In genomic region chr6:112780498-112781096, GRCh38 we compare ENCODE assay signal across 8 cellular contexts.
A peak's percentile ranks its signal among the peaks of the same experiment; 100 is the strongest.
DNase-seq lines count a peak whose midpoint lies in the region; ATAC-seq and TF ChIP-seq lines count a peak whose summit lies in the region.

No MANE protein-coding gene starts in this region.

- no peaks in the 10 kb centered on the region for H3K36me3 ChIP-seq in KMS-11 (ENCODE audit: insufficient read depth)
- H3K36me3 ChIP-seq in PC-9 (ENCODE audit: low read depth): no peaks in the 10 kb centered on the region
- no peaks in the 10 kb centered on the region for H3K36me3 ChIP-seq in colonic mucosa
- H3K36me3 ChIP-seq in liver (ENCODE audit: control insufficient read depth in 4 of 4, insufficient read depth in 3 of 4, low read depth in 1 of 4, low read length in 3 of 4): no peaks in the 10 kb centered on the region
- no peaks in the 10 kb centered on the region for H3K36me3 ChIP-seq in thoracic aorta

- H2AK5ac ChIP-seq in H9 (ENCODE audit: insufficient read length, low read length): no peak overlapping the region

- H3K9me3 Mint-ChIP-seq in H9: no peaks in the 10 kb centered on the region

- DNase-seq in stimulated activated CD4-positive, alpha-beta T cell treated with anti-CD3 and anti-CD28 coated beads, Interleukin-12 subunit alpha, Interleukin-12 subunit beta, amount 100 ng/mL, for 48 hours (ENCODE audit: low read depth in 2 of 3, low spot score in 1 of 3): peak in 2 of 3 donors; percentile 1 to 14
- DNase-seq in stimulated activated CD4-positive, alpha-beta T cell treated with anti-CD3 and anti-CD28 coated beads, Interleukin-12 subunit alpha, Interleukin-12 subunit beta, amount 100 ng/mL, for 4 hours: no peak
- DNase-seq in H9 (peak; percentile 66), PC-9 (peak; percentile 44 to 55), colonic mucosa (peak; percentile 77), thoracic aorta (ENCODE audit: low spot score) (no peak)

- H4K91ac ChIP-seq in H9 (ENCODE audit: insufficient read length, low read depth, low read length): no peak overlapping the region

- H3K4me1 ChIP-seq in H9 (ENCODE audit: insufficient read depth, low read length) (no peaks in the 10 kb centered on the region), KMS-11 (ENCODE audit: low read depth, poor library complexity, severe bottlenecking) (no peaks in the 10 kb centered on the region), PC-9 (replicated peaks; ENCODE audit: insufficient read depth) (no peaks in the 10 kb centered on the region), colonic mucosa (no peaks in the 10 kb centered on the region), liver (ENCODE audit: control insufficient read depth in 4 of 4, insufficient read depth in 4 of 4, low read length in 3 of 4) (no peaks in the 10 kb centered on the region), thoracic aorta (ENCODE audit: control insufficient read depth in 1 of 2, low read depth in 2 of 2) (no peaks in the 10 kb centered on the region)

- no peak overlapping the region for H3K4ac ChIP-seq in H9 (ENCODE audit: low read depth, low read length)

- no peak overlapping the region for H3T11ph ChIP-seq in H9 (ENCODE audit: low read length)

- H3K79me2 ChIP-seq in H9 (ENCODE audit: insufficient read depth, low read length): no peaks in the 10 kb centered on the region
- H3K79me2 ChIP-seq in KMS-11 (ENCODE audit: insufficient read depth, low read depth): no peaks in the 10 kb centered on the region
- H3K79me2 ChIP-seq in PC-9 (ENCODE audit: low read depth): no peaks in the 10 kb centered on the region

- no peaks in the 10 kb centered on the region for H3F3A ChIP-seq in PC-9 (ENCODE audit: insufficient read depth, low read depth)

- no peak overlapping the region for H3K56ac ChIP-seq in H9 (ENCODE audit: insufficient read length, low read depth, low read length)

- H3K9ac ChIP-seq in H9 (ENCODE audit: extremely low read depth, insufficient read length, low read length) (no peak overlapping the region), KMS-11 (no peak overlapping the region), colonic mucosa (ENCODE audit: low read depth in 2 of 2, low read length in 2 of 2) (no peak overlapping the region), liver (ENCODE audit: low read depth in 1 of 2, low read length in 2 of 2) (no peak overlapping the region)

- H2BK15ac ChIP-seq in H9 (ENCODE audit: low read depth, low read length): no peak overlapping the region

- no peak overlapping the region for H3K18ac ChIP-seq in H9 (ENCODE audit: insufficient read length, low read depth, low read length)

- H3K14ac ChIP-seq in H9 (ENCODE audit: insufficient read depth, low read length): no peak overlapping the region

- no peak overlapping the region for H2BK120ac ChIP-seq in H9 (ENCODE audit: low read depth, low read length, poor library complexity, severe bottlenecking)

- no peak overlapping the region for H4K8ac ChIP-seq in H9 (replicated peaks; ENCODE audit: insufficient read length, low read depth, low read length)

- H3K4me2 ChIP-seq in H9 (ENCODE audit: insufficient read depth, insufficient read length, low read length) (no peak overlapping the region), KMS-11 (no peak overlapping the region), PC-9 (no peak overlapping the region)

- H3K4me3 Mint-ChIP-seq in H9: no peak overlapping the region

- ATAC-seq in thoracic aorta (ENCODE audit: insufficient number of reproducible peaks, low FRiP score, low read depth): peak; percentile 95

- H2BK12ac ChIP-seq in H9 (ENCODE audit: insufficient read length, low read depth, low read length): no peak overlapping the region

- CTCF ChIA-PET in PC-9 (lab: Charles Lee): no interaction called here

- WGBS in H9 (ENCODE audit: extremely low coverage, insufficient read length, low lambda C conversion rate): no CpG with 5 or more reads among the region's 9 CpGs
- 10% methylated on average over 9 of the region's 9 CpGs for WGBS in liver

- no peak overlapping the region for H2BK5ac ChIP-seq in H9 (ENCODE audit: insufficient read length, low read length)

- no peak overlapping the region; a peak in 1 of 7 replicates for H3K27ac Mint-ChIP-seq in H9

- no peaks in the 10 kb centered on the region for H3K36me3 Mint-ChIP-seq in H9 (ENCODE audit: insufficient read depth in 1 of 3, low read depth in 3 of 3)

- intact Hi-C loops in PC-9 (cut with micrococcal nuclease; ENCODE audit: unreplicated experiment): loop anchor here (1.0 to 2.0 kb wide), 5 partner anchors 342 to 1156 kb away; no protein-coding TSS in a partner anchor
- intact Hi-C loops in colonic mucosa (cut with DNase I): loop anchor here (5.0 kb wide), 1 partner anchor 1127 kb away; no protein-coding TSS in a partner anchor

- H4K5ac ChIP-seq in H9 (ENCODE audit: insufficient read length, low read depth, low read length): no peak overlapping the region

- H3K4me3 ChIP-seq in KMS-11 (IDR thresholded peaks at IDR 0.05; ENCODE audit: insufficient read depth, low read depth, low read length) (no peak overlapping the region), PC-9 (no peak overlapping the region), colonic mucosa (no peak overlapping the region), liver (ENCODE audit: low read depth in 1 of 3, low read length in 3 of 3) (no peak overlapping the region), thoracic aorta (no peak overlapping the region)

- H4K20me1 ChIP-seq in H9 (ENCODE audit: control insufficient read depth, insufficient read depth, insufficient read length) (no peaks in the 10 kb centered on the region), KMS-11 (ENCODE audit: insufficient read depth) (no peaks in the 10 kb centered on the region), PC-9 (ENCODE audit: insufficient read depth) (no peaks in the 10 kb centered on the region)

- H2AFZ ChIP-seq in H9 (ENCODE audit: low read length) (no peak overlapping the region), KMS-11 (ENCODE audit: low read depth) (no peak overlapping the region), PC-9 (no peak overlapping the region)

- H3K27me3 Mint-ChIP-seq in H9 (ENCODE audit: low read depth): no peaks in the 10 kb centered on the region

- H3K23ac ChIP-seq in H9 (ENCODE audit: insufficient read length, low read depth, low read length): no peak overlapping the region

- H3K23me2 ChIP-seq in H9 (ENCODE audit: insufficient read length, low read depth, low read length, poor library complexity, severe bottlenecking): no peaks in the 10 kb centered on the region

- H2BK20ac ChIP-seq in H9 (ENCODE audit: low read depth, low read length, poor library complexity, severe bottlenecking): no peak overlapping the region

- BruUV-seq in PC-9 (replicated peaks; lab: Mats Ljungman, UMichigan): no TSS peak

- peak; percentile 88 to 91 for TF ChIP-seq RAD21 in liver (IDR thresholded peaks at IDR 0.05)

- no peaks in the 10 kb centered on the region for H3K79me1 ChIP-seq in H9 (ENCODE audit: insufficient read depth, low read depth, low read length, poor library complexity, severe bottlenecking)

- peaks cover 8 to 15% of the 10 kb centered on the region in 2 experiments for H3K4me1 Mint-ChIP-seq in H9

- H3K27ac ChIP-seq in H9 (ENCODE audit: insufficient read length, low read depth, low read length): no peak overlapping the region
- no peak overlapping the region for H3K27ac ChIP-seq in KMS-11
- no peak overlapping the region for H3K27ac ChIP-seq in PC-9
- no peak overlapping the region for H3K27ac ChIP-seq in colonic mucosa
- H3K27ac ChIP-seq in liver (ENCODE audit: low read depth in 1 of 2, low read length in 2 of 2): no peak overlapping the region
- H3K27ac ChIP-seq in thoracic aorta: no peak overlapping the region

- POLR2A ChIA-PET in PC-9 (lab: Charles Lee; ENCODE audit: unreplicated experiment): no interaction called here

- H3K9me3 ChIP-seq in H9 (ENCODE audit: control insufficient read depth, low read depth, low read length): no peaks in the 10 kb centered on the region
- no peaks in the 10 kb centered on the region for H3K9me3 ChIP-seq in PC-9 (ENCODE audit: insufficient read depth, low read depth)
- H3K9me3 ChIP-seq in colonic mucosa: no peaks in the 10 kb centered on the region
- H3K9me3 ChIP-seq in liver (ENCODE audit: control insufficient read depth in 4 of 4, low read length in 3 of 4): no peaks in the 10 kb centered on the region
- no peaks in the 10 kb centered on the region for H3K9me3 ChIP-seq in thoracic aorta

- H3K27me3 ChIP-seq in H9 (ENCODE audit: insufficient read depth, low read length): no peaks in the 10 kb centered on the region
- H3K27me3 ChIP-seq in KMS-11 (ENCODE audit: insufficient read depth, low read depth): no peaks in the 10 kb centered on the region
- no peaks in the 10 kb centered on the region for H3K27me3 ChIP-seq in PC-9 (ENCODE audit: insufficient read depth, low read depth)
- no peaks in the 10 kb centered on the region for H3K27me3 ChIP-seq in colonic mucosa
- peaks cover 0 to 3% (median 0%) of the 10 kb centered on the region in 4 donors for H3K27me3 ChIP-seq in liver (ENCODE audit: control insufficient read depth in 4 of 4, insufficient read depth in 4 of 4, low read length in 3 of 4)
- H3K27me3 ChIP-seq in thoracic aorta (replicated peaks; ENCODE audit: insufficient read depth): no peaks in the 10 kb centered on the region

- TF ChIP-seq CTCF in H9 (conservative IDR thresholded peaks at IDR 0.05) (peak; percentile 92), KMS-11 (conservative IDR thresholded peaks at IDR 0.05; ENCODE audit: low read depth, low read length) (peak; percentile 68), PC-9 (conservative IDR thresholded peaks at IDR 0.05) (peak; percentile 82), colonic mucosa (IDR thresholded peaks at IDR 0.05) (peak; percentile 75), liver (IDR thresholded peaks at IDR 0.05; ENCODE audit: low read depth, low read length, missing input control) (peak; percentile 72), thoracic aorta (IDR thresholded peaks at IDR 0.05) (peak; percentile 78)

- peaks cover 8% of the 10 kb centered on the region; the same call in 1 of the 2 replicates for H3K9me2 ChIP-seq in PC-9 (ENCODE audit: insufficient read depth)

TF ChIP-seq in liver, 16 proteins besides CTCF, POLR2A, EP300 and RAD21:
- TF ChIP-seq, protein P1, sequence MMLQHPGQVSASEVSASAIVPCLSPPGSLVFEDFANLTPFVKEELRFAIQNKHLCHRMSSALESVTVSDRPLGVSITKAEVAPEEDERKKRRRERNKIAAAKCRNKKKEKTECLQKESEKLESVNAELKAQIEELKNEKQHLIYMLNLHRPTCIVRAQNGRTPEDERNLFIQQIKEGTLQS (IDR thresholded peaks at IDR 0.05): no peak
- TF ChIP-seq YY1 (IDR thresholded peaks at IDR 0.05): peak; percentile 37
- TF ChIP-seq FOXA2 (IDR thresholded peaks at IDR 0.05): no peak
- no peak for TF ChIP-seq JUND (IDR thresholded peaks at IDR 0.05)
- no peak for TF ChIP-seq FOXA1 (IDR thresholded peaks at IDR 0.05)

Comparison
In these comparisons a context has a peak if more than half of its experiments do, and no peak if none do; other contexts are left out.
1. DNase-seq: peak in stimulated activated CD4-positive, alpha-beta T cell treated with anti-CD3 and anti-CD28 coated beads, Interleukin-12 subunit alpha, Interleukin-12 subunit beta, amount 100 ng/mL, for 48 hours (2 of 3), H9 (single experiment), PC-9 (2 of 2) and colonic mucosa (single experiment); none in stimulated activated CD4-positive, alpha-beta T cell treated with anti-CD3 and anti-CD28 coated beads, Interleukin-12 subunit alpha, Interleukin-12 subunit beta, amount 100 ng/mL, for 4 hours (single experiment) and thoracic aorta (single experiment).
2. Peak in every context shown above with its lines, with median percentiles within 50 percentile points of each other: CTCF ChIP-seq.